In genomic region chr2:181656450-181657261, GRCh38 we compare ENCODE assay signal across 8 cellular contexts. TPM values are rescaled to one million over a fixed set of nuclear protein-coding genes. Genes with fewer than 3 reads are reported as not detected.
DNase-seq lines count a peak whose midpoint lies in the region; ATAC-seq and TF ChIP-seq lines count a peak whose summit lies in the region.

CERKL (minus strand) TSS chr2:181657105; CDS start chr2:181657006, 99 bp downstream.

- TF ChIP-seq CTCF in AG04450 (IDR thresholded peaks at IDR 0.05; ENCODE audit: low read depth, low read length), result no peak
- no peak for TF ChIP-seq CTCF in sigmoid colon (IDR thresholded peaks at IDR 0.05)

- no peak within 1 kb of the TSS for H3K9ac ChIP-seq in adipocyte (ENCODE audit: low read length)

- H3K27me3 ChIP-seq in AG04450 (ENCODE audit: control insufficient read depth, insufficient read depth, low read length) (peaks cover 26% of the 10 kb centered on the region), adipocyte (replicated peaks; ENCODE audit: control insufficient read depth, insufficient read depth, low read length) (peaks cover 37% of the 10 kb centered on the region), sigmoid colon (peaks cover 0 to 42% (median 0%) of the 10 kb centered on the region in 3 donors)

- H3K4me1 ChIP-seq in adipocyte (ENCODE audit: control insufficient read depth, insufficient read depth, low read length) (no peaks in the 10 kb centered on the region), sigmoid colon (peaks cover 0 to 13% (median 10%) of the 10 kb centered on the region in 4 donors)

- no peaks in the 10 kb centered on the region for H3K36me3 ChIP-seq in adipocyte (ENCODE audit: control insufficient read depth, insufficient read depth, low read length, severe bottlenecking)
- H3K36me3 ChIP-seq in sigmoid colon, result no peaks in the 10 kb centered on the region

- DNase-seq in AG04450 (ENCODE audit: low read depth, low spot score) (no peak), NCI-H510A (lab: John Stamatoyannopoulos, UW) (peak; percentile 68), adipocyte (ENCODE audit: low read depth) (peak; percentile 59), iPS DF 19.7 (ENCODE audit: low read depth, low spot score) (peak; percentile 83), sigmoid colon (no peak), SIG-M5 treated with dmso at 0.1 percent for 504 hours (lab: John Stamatoyannopoulos, UW; ENCODE audit: unreplicated experiment) (no peak)

- POLR2A ChIA-PET in AG04450 (lab: Yijun Ruan, JAX), result no interaction called here

- WGBS in sigmoid colon, 2 donors, result 3 to 4% methylated on average over 68 of the region's 68 CpGs

- TF ChIP-seq POLR2A in sigmoid colon (IDR thresholded peaks at IDR 0.05), result no peak

- intact Hi-C loops in sigmoid colon (cut with DNase I), result no loop called here

- CTCF ChIA-PET in AG04450 (lab: Charles Lee), result interaction anchor here (0.6 to 3.0 kb wide), 2 partner anchors 59 to 1414 kb away, joined by 3 to 10 read pairs; no protein-coding TSS in a partner anchor

- no peak for TF ChIP-seq EP300 in sigmoid colon (IDR thresholded peaks at IDR 0.05)

- H3K27ac ChIP-seq in AG04450 (ENCODE audit: low read depth, low read length), result no peak within 1 kb of the TSS
- no peak within 1 kb of the TSS for H3K27ac ChIP-seq in sigmoid colon

- H3K4me3 ChIP-seq in AG04450 (ENCODE audit: low read depth, low read length) (peak within 1 kb of the TSS; percentile 57), adipocyte (ENCODE audit: low read length) (peak within 1 kb of the TSS; percentile 80), sigmoid colon (peak within 1 kb of the TSS; percentile 1 to 54 (median 46))

- ATAC-seq in GM18502 (IDR thresholded peaks at IDR 0.05; ENCODE audit: poor library complexity, unreplicated experiment), result peak; percentile 95
- ATAC-seq in HG02678 (IDR thresholded peaks at IDR 0.05; ENCODE audit: unreplicated experiment), result peak; percentile 93

- H3K9me3 ChIP-seq in AG04450 (ENCODE audit: control insufficient read depth, insufficient read depth, low read length), result no peaks in the 10 kb centered on the region; the same call in 1 of the 2 replicates
- no peaks in the 10 kb centered on the region for H3K9me3 ChIP-seq in adipocyte (ENCODE audit: control insufficient read depth, low read length)
- no peaks in the 10 kb centered on the region for H3K9me3 ChIP-seq in sigmoid colon

RNA-seq across cellular contexts. Expression of gene CERKL, which starts in this region (rescaled TPM):
- 0.09 TPM in 1 of 2 replicates, not detected in the other for polyA plus RNA-seq in AG04450 (2011; rRNA removed)
- polyA minus RNA-seq in AG04450 (2011; rRNA and poly(A)+ RNA removed), result 0.09 TPM in 1 of 2 replicates, not detected in the other
- total RNA-seq in sigmoid colon, result not detected
- polyA plus RNA-seq in sigmoid colon, result under 1 TPM in 1 of 3 donors, not detected in 2; 0.09 TPM

Comparison
In these comparisons a context has a peak if more than half of its experiments do, and no peak if none do; other contexts are left out.
1. DNase-seq: peak in NCI-H510A (single experiment), adipocyte (single experiment) and iPS DF 19.7 (single experiment); none in AG04450 (single experiment), sigmoid colon (single experiment) and SIG-M5 treated with dmso at 0.1 percent for 504 hours (single experiment).
2. Peak in every context shown above with its lines, with median percentiles within 50 percentile points of each other: H3K4me3 ChIP-seq.